27 cellular contexts compared by ENCODE assay signal in genomic region chr19:28403698-28404099, GRCh38.
DNase-seq lines count a peak whose midpoint lies in the region; ATAC-seq and TF ChIP-seq lines count a peak whose summit lies in the region.
"Had no signal": no experiment of that assay in that cellular context is flagged by ENCODE, and none has a peak within 500 bp of the region (broad histone marks: within the 10 kb centered on the region; RNA-seq: fewer than 3 reads in every experiment).

No MANE protein-coding gene starts in this region.

- no peak overlapping the region for H3K4me2 ChIP-seq in H9 (ENCODE audit: insufficient read depth, insufficient read length, low read length)
- H3K4me2 ChIP-seq: PC-9 had no signal

- H3K56ac ChIP-seq in H9 (ENCODE audit: insufficient read length, low read depth, low read length) = no peak overlapping the region

- no peak overlapping the region for H2AK5ac ChIP-seq in H9 (ENCODE audit: insufficient read length, low read length)

- no peaks in the 10 kb centered on the region for H3K9me3 ChIP-seq in H9 (ENCODE audit: control insufficient read depth, low read depth, low read length)
- H3K9me3 ChIP-seq in adrenal gland (replicated peaks in 1 of 3) = no peaks in the 10 kb centered on the region
- H3K9me3 ChIP-seq in psoas muscle = no peaks in the 10 kb centered on the region
- H3K9me3 ChIP-seq: tibial nerve had no signal

- H3K79me1 ChIP-seq in H9 (ENCODE audit: insufficient read depth, low read depth, low read length, poor library complexity, severe bottlenecking) = no peaks in the 10 kb centered on the region

- no peaks in the 10 kb centered on the region for H3K23me2 ChIP-seq in H9 (ENCODE audit: insufficient read length, low read depth, low read length, poor library complexity, severe bottlenecking)

- DNase-seq in Caki2 (ENCODE audit: low read depth) (peak; percentile 31), H9 (no peak), adrenal gland (peak in 4 of 7 donors; percentile 4 to 58 (median 27)), myocyte (ENCODE audit: low read depth) (peak; percentile 2), psoas muscle (no peak), foreskin melanocyte (no peak)
- DNase-seq: activated CD4-positive, alpha-beta T cell treated with anti-CD3 and anti-CD28 coated beads for 36 hours; activated CD8-positive, alpha-beta T cell treated with anti-CD3 and anti-CD28 coated beads, Interleukin-2, amount 10 ng/mL, durations not matched to agents 7 days and 5 days; activated naive CD4-positive, alpha-beta T cell treated with anti-CD3 and anti-CD28 coated beads, Interleukin-2, amount 10 ng/mL, durations not matched to agents 7 days and 5 days; amygdala; GM23248; hypothalamus; left colon; naive B cell; NCI-H1417 treated with DMSO at 0.1 percent for 48 hours; NCI-H2081; NCI-H526 treated with DMSO at 0.1 percent for 48 hours; NK-92 treated with Interleukin-12 subunit alpha and Interleukin-12 subunit beta, amount 100 ng/mL, for 24 hours; nucleus accumbens; PC-9; stimulated activated CD4-positive, alpha-beta T cell treated with anti-CD3 and anti-CD28 coated beads, Interleukin-15, amount 100 ng/mL, for 24 hours; stimulated activated CD4-positive, alpha-beta T cell treated with anti-CD3 and anti-CD28 coated beads, Interleukin-4, amount 100 ng/mL, for 4 hours had no signal

- H4K20me1 ChIP-seq in H9 (ENCODE audit: control insufficient read depth, insufficient read depth, insufficient read length) = no peaks in the 10 kb centered on the region

- no peak overlapping the region for H3K23ac ChIP-seq in H9 (ENCODE audit: insufficient read length, low read depth, low read length)

- intact Hi-C loops in adrenal gland (cut with DNase I) = no loop called here
- intact Hi-C loops in psoas muscle (cut with DNase I) = no loop called here

- no peaks in the 10 kb centered on the region for H3K79me2 ChIP-seq in H9 (ENCODE audit: insufficient read depth, low read length)

- H3K4me1 Mint-ChIP-seq in H9 = peaks cover 23 to 37% of the 10 kb centered on the region in 2 experiments
- H3K4me1 Mint-ChIP-seq: activated CD4-positive, alpha-beta T cell treated with anti-CD3 and anti-CD28 coated beads for 36 hours; activated naive CD4-positive, alpha-beta T cell treated with anti-CD3 and anti-CD28 coated beads, Interleukin-2, amount 10 ng/mL, durations not matched to agents 7 days and 5 days; activated T-helper 17 cell treated with anti-CD3 and anti-CD28 coated beads, Interleukin-2, amount 50 U/mL, for 72 hours had no signal

- H3K4me3 Mint-ChIP-seq in H9 = no peak overlapping the region; a peak in 1 of 5 replicates
- H3K4me3 Mint-ChIP-seq: activated CD4-positive, alpha-beta T cell treated with anti-CD3 and anti-CD28 coated beads for 36 hours; activated CD8-positive, alpha-beta T cell treated with anti-CD3 and anti-CD28 coated beads, Interleukin-2, amount 10 ng/mL, durations not matched to agents 7 days and 5 days; activated naive CD4-positive, alpha-beta T cell treated with anti-CD3 and anti-CD28 coated beads, Interleukin-2, amount 10 ng/mL, durations not matched to agents 7 days and 5 days; activated T-helper 17 cell treated with anti-CD3 and anti-CD28 coated beads, Interleukin-2, amount 50 U/mL, for 72 hours; naive B cell; T-helper 2 cell treated with Interferon-gamma antibody and Interleukin-4, amounts not matched to agents 5 μg/mL and 100 μg/mL, for 36 hours had no signal

- H2BK120ac ChIP-seq in H9 (ENCODE audit: low read depth, low read length, poor library complexity, severe bottlenecking) = no peak overlapping the region

- H3T11ph ChIP-seq in H9 (ENCODE audit: low read length) = no peak overlapping the region

- whole genome bisulfite sequencing in H9 (ENCODE audit: extremely low coverage, insufficient read length, low lambda C conversion rate) = no CpG with 5 or more reads among the region's 7 CpGs
- WGBS in adrenal gland, 4 donors = 41 to 58% (median 48%) methylated on average over 7 of the region's 7 CpGs
- WGBS in psoas muscle, 3 donors = 41 to 46% (median 44%) methylated on average over 7 of the region's 7 CpGs

- H4K8ac ChIP-seq in H9 (replicated peaks; ENCODE audit: insufficient read length, low read depth, low read length) = no peak overlapping the region

- no peak overlapping the region; the same call in 1 of the 2 replicates for H3K14ac ChIP-seq in H9 (ENCODE audit: insufficient read depth, low read length)

- H2BK5ac ChIP-seq in H9 (ENCODE audit: insufficient read length, low read length) = no peak overlapping the region

- no peak overlapping the region for H4K5ac ChIP-seq in H9 (ENCODE audit: insufficient read length, low read depth, low read length)

- peak overlapping the region; percentile 8 to 22 (median 10); a peak in 3 of 7 replicates for H3K27ac Mint-ChIP-seq in H9
- H3K27ac Mint-ChIP-seq: activated CD4-positive, alpha-beta T cell treated with anti-CD3 and anti-CD28 coated beads for 36 hours; activated CD8-positive, alpha-beta T cell treated with anti-CD3 and anti-CD28 coated beads, Interleukin-2, amount 10 ng/mL, durations not matched to agents 7 days and 5 days; activated naive CD4-positive, alpha-beta T cell treated with anti-CD3 and anti-CD28 coated beads, Interleukin-2, amount 10 ng/mL, durations not matched to agents 7 days and 5 days; activated T-helper 17 cell treated with anti-CD3 and anti-CD28 coated beads, Interleukin-2, amount 50 U/mL, for 72 hours; naive B cell; T-helper 2 cell treated with Interferon-gamma antibody and Interleukin-4, amounts not matched to agents 5 μg/mL and 100 μg/mL, for 36 hours had no signal

- H3K4me3 ChIP-seq in adrenal gland = no peak overlapping the region
- no peak overlapping the region for H3K4me3 ChIP-seq in psoas muscle
- H3K4me3 ChIP-seq: GM23248, PC-9, tibial nerve had no signal

- H3K36me3 Mint-ChIP-seq in H9 (ENCODE audit: insufficient read depth in 1 of 3, low read depth in 3 of 3) = peaks cover 0 to 2% (median 0%) of the 10 kb centered on the region in 3 experiments; a peak in 1 of 7 replicates
- H3K36me3 Mint-ChIP-seq: activated naive CD4-positive, alpha-beta T cell treated with anti-CD3 and anti-CD28 coated beads, Interleukin-2, amount 10 ng/mL, durations not matched to agents 7 days and 5 days had no signal

- TF ChIP-seq CTCF in H9 (conservative IDR thresholded peaks at IDR 0.05) (no peak), adrenal gland (IDR thresholded peaks at IDR 0.05) (no peak), psoas muscle (IDR thresholded peaks at IDR 0.05) (no peak)

- H3K9me3 Mint-ChIP-seq in H9 = peaks cover 0 to 3% of the 10 kb centered on the region in 2 experiments; a peak in 2 of 5 replicates

- H3K27ac ChIP-seq in H9 (ENCODE audit: insufficient read length, low read depth, low read length) (no peak overlapping the region), adrenal gland (peak overlapping the region in 1 of 5 donors; percentile 21), psoas muscle (no peak overlapping the region)
- H3K27ac ChIP-seq: GM23248, PC-9, tibial nerve had no signal

- no peaks in the 10 kb centered on the region; the same call in none of the 2 replicates for H3K27me3 Mint-ChIP-seq in H9 (ENCODE audit: low read depth)
- H3K27me3 Mint-ChIP-seq: activated naive CD4-positive, alpha-beta T cell treated with anti-CD3 and anti-CD28 coated beads, Interleukin-2, amount 10 ng/mL, durations not matched to agents 7 days and 5 days had no signal

- H3K36me3 ChIP-seq in adrenal gland (replicated peaks in 1 of 2) (no peaks in the 10 kb centered on the region), psoas muscle (ENCODE audit: insufficient read depth in 1 of 2, low read depth in 1 of 2) (no peaks in the 10 kb centered on the region)
- H3K36me3 ChIP-seq: tibial nerve had no signal

- H2BK15ac ChIP-seq in H9 (ENCODE audit: low read depth, low read length) = no peak overlapping the region

- H3K18ac ChIP-seq in H9 (ENCODE audit: insufficient read length, low read depth, low read length) = no peak overlapping the region

- no peaks in the 10 kb centered on the region for H3K4me1 ChIP-seq in H9 (ENCODE audit: insufficient read depth, low read length)
- H3K4me1 ChIP-seq in adrenal gland (replicated peaks in 1 of 2) = no peaks in the 10 kb centered on the region
- no peaks in the 10 kb centered on the region for H3K4me1 ChIP-seq in psoas muscle
- H3K4me1 ChIP-seq: tibial nerve had no signal

- no peak overlapping the region for H4K91ac ChIP-seq in H9 (ENCODE audit: insufficient read length, low read depth, low read length)

- in situ Hi-C loops in Caki2 (cut with HindIII; ENCODE audit: low pct_unique_long_range_greater_than_20kb, low sequenced_read_pairs) = no loop called here

- H2BK12ac ChIP-seq in H9 (ENCODE audit: insufficient read length, low read depth, low read length) = no peak overlapping the region

- H3K27me3 ChIP-seq in H9 (ENCODE audit: insufficient read depth, low read length) (no peaks in the 10 kb centered on the region), adrenal gland (peaks cover 10% of the 10 kb centered on the region), psoas muscle (ENCODE audit: insufficient read depth in 3 of 3, low read length in 2 of 3) (peaks cover 0 to 9% (median 3%) of the 10 kb centered on the region in 3 donors)

- H3K4ac ChIP-seq in H9 (ENCODE audit: low read depth, low read length) = no peak overlapping the region

- no peak overlapping the region for H3K9ac ChIP-seq in H9 (ENCODE audit: extremely low read depth, insufficient read length, low read length)
- H3K9ac ChIP-seq: GM23248 had no signal

- H2AFZ ChIP-seq in H9 (ENCODE audit: low read length) = no peak overlapping the region
- H2AFZ ChIP-seq: GM23248, PC-9 had no signal

- H2BK20ac ChIP-seq in H9 (ENCODE audit: low read depth, low read length, poor library complexity, severe bottlenecking) = no peak overlapping the region

- ATAC-seq in psoas muscle (no peak), HG02798 (IDR thresholded peaks at IDR 0.05; ENCODE audit: poor library complexity, unreplicated experiment) (no peak)
- ATAC-seq: activated CD4-positive, alpha-beta T cell treated with anti-CD3 and anti-CD28 coated beads for 36 hours; activated CD8-positive, alpha-beta T cell treated with anti-CD3 and anti-CD28 coated beads, Interleukin-2, amount 10 ng/mL, durations not matched to agents 7 days and 5 days; activated T-helper 17 cell treated with anti-CD3 and anti-CD28 coated beads, Interleukin-2, amount 50 U/mL, for 72 hours; left colon; Right ventricle myocardium inferior had no signal

- no peak for TF ChIP-seq POLR2A in adrenal gland (IDR thresholded peaks at IDR 0.05)

Comparison
In these comparisons a context has a peak if more than half of its experiments do, and no peak if none do; other contexts are left out.
1. DNase-seq: peak in Caki2 (single experiment), adrenal gland (4 of 7) and myocyte (single experiment); none in H9 (single experiment), psoas muscle (0 of 2) and foreskin melanocyte (single experiment).